In genomic region chr18:61502472-61502871, GRCh38 we compare ENCODE assay signal across 8 cellular contexts.
A peak's percentile ranks its signal among the peaks of the same experiment; 100 is the strongest.
DNase-seq lines count a peak whose midpoint lies in the region; ATAC-seq and TF ChIP-seq lines count a peak whose summit lies in the region.

No MANE protein-coding gene starts in this region.

- no peak overlapping the region for H3K4me3 Mint-ChIP-seq in GM23338
- H3K4me3 Mint-ChIP-seq in CD8-positive, alpha-beta T cell: no peak overlapping the region

- CTCF ChIA-PET in CD8-positive, alpha-beta T cell (lab: Charles Lee): no interaction called here

- POLR2A ChIA-PET in CD8-positive, alpha-beta T cell (lab: Charles Lee): no interaction called here

- no peaks in the 10 kb centered on the region for H3K9me2 ChIP-seq in GM23338 (ENCODE audit: insufficient read depth)

- TF ChIP-seq CTCF in GM23338 (conservative IDR thresholded peaks at IDR 0.05; ENCODE audit: low read depth in 2 of 2) (peak; percentile 79 to 85), WERI-Rb-1 (IDR thresholded peaks at IDR 0.05; ENCODE audit: low read depth, low read length) (peak; percentile 77), prostate gland (IDR thresholded peaks at IDR 0.05) (peak; percentile 26 to 72 (median 70))
- TF ChIP-seq CTCF in CD8-positive, alpha-beta T cell (IDR thresholded peaks at IDR 0.05): no peak

- H3K4me3 ChIP-seq in GM23338 (no peak overlapping the region), WERI-Rb-1 (ENCODE audit: low read depth, low read length) (no peak overlapping the region), prostate gland (no peak overlapping the region)
- H3K4me3 ChIP-seq in CD8-positive, alpha-beta T cell (ENCODE audit: low read depth, low read length): no peak overlapping the region

- 0% methylated on average over 1 of the region's 1 CpG for whole genome bisulfite sequencing in prostate gland

- H3K27ac Mint-ChIP-seq in GM23338: no peak overlapping the region
- H3K27ac Mint-ChIP-seq in CD8-positive, alpha-beta T cell: no peak overlapping the region

- no peak overlapping the region for H3K27ac ChIP-seq in GM23338 (ENCODE audit: low read depth)
- H3K27ac ChIP-seq in WERI-Rb-1: no peak overlapping the region
- H3K27ac ChIP-seq in prostate gland: no peak overlapping the region
- no peak overlapping the region for H3K27ac ChIP-seq in CD8-positive, alpha-beta T cell (ENCODE audit: low read depth, low read length)

- no peaks in the 10 kb centered on the region for H3F3A ChIP-seq in GM23338 (replicated peaks; ENCODE audit: low read depth)

- no peaks in the 10 kb centered on the region for H3K79me2 ChIP-seq in GM23338 (replicated peaks; ENCODE audit: insufficient read depth)

- H3K36me3 ChIP-seq in GM23338 (ENCODE audit: insufficient read depth) (no peaks in the 10 kb centered on the region), WERI-Rb-1 (no peaks in the 10 kb centered on the region), prostate gland (no peaks in the 10 kb centered on the region)
- H3K36me3 ChIP-seq in CD8-positive, alpha-beta T cell (ENCODE audit: insufficient read depth, low read length): no peaks in the 10 kb centered on the region

- TF ChIP-seq POLR2A in prostate gland (IDR thresholded peaks at IDR 0.05): no peak

- H3K4me1 ChIP-seq in GM23338 (ENCODE audit: insufficient read depth): no peaks in the 10 kb centered on the region; the same call in 1 of the 2 replicates
- H3K4me1 ChIP-seq in prostate gland (replicated peaks): no peaks in the 10 kb centered on the region
- H3K4me1 ChIP-seq in CD8-positive, alpha-beta T cell (ENCODE audit: insufficient read depth, low read length): no peaks in the 10 kb centered on the region

- H3K27me3 ChIP-seq in GM23338 (ENCODE audit: insufficient read depth) (no peaks in the 10 kb centered on the region), WERI-Rb-1 (ENCODE audit: insufficient read depth, low read depth, severe bottlenecking) (no peaks in the 10 kb centered on the region), prostate gland (replicated peaks; ENCODE audit: insufficient read depth) (no peaks in the 10 kb centered on the region)
- no peaks in the 10 kb centered on the region for H3K27me3 ChIP-seq in CD8-positive, alpha-beta T cell (ENCODE audit: insufficient read depth, low read length)

- no peak overlapping the region for H2AFZ ChIP-seq in GM23338

- H4K20me1 ChIP-seq in GM23338 (replicated peaks; ENCODE audit: insufficient read depth): no peaks in the 10 kb centered on the region

- DNase-seq in DMS53 treated with DMSO at 0.1 percent for 48 hours (lab: John Stamatoyannopoulos, UW; ENCODE audit: unreplicated experiment) (peak; percentile 66), GM23338 (ENCODE audit: low spot score) (peak; percentile 84), NCI-H146 (lab: John Stamatoyannopoulos, UW) (peak; percentile 74), WERI-Rb-1 (peak; percentile 67), glomerular visceral epithelial cell (ENCODE audit: extremely low spot score) (peak; percentile 50), prostate gland (ENCODE audit: low spot score) (peak; percentile 43)
- no peak for DNase-seq in CD8-positive, alpha-beta T cell

- no peaks in the 10 kb centered on the region for H3K36me3 Mint-ChIP-seq in GM23338 (ENCODE audit: low read depth)
- no peaks in the 10 kb centered on the region for H3K36me3 Mint-ChIP-seq in CD8-positive, alpha-beta T cell

- intact Hi-C loops in prostate gland (cut with DNase I): loop anchor here (5.0 kb wide), 2 partner anchors 180 to 820 kb away; no protein-coding TSS in a partner anchor
- intact Hi-C loops in CD8-positive, alpha-beta T cell (cut with DNase I, micrococcal nuclease): loop anchor here in 1 of 2 experiments (2.0 kb wide), 1 partner anchor 1514 kb away; no protein-coding TSS in a partner anchor

- H3K4me1 Mint-ChIP-seq in GM23338: peaks cover 17% of the 10 kb centered on the region
- H3K4me1 Mint-ChIP-seq in CD8-positive, alpha-beta T cell (ENCODE audit: low read depth): no peaks in the 10 kb centered on the region

- H3K9me3 ChIP-seq in WERI-Rb-1 (ENCODE audit: severe bottlenecking) (no peaks in the 10 kb centered on the region), prostate gland (no peaks in the 10 kb centered on the region)
- H3K9me3 ChIP-seq in CD8-positive, alpha-beta T cell (ENCODE audit: low read length): no peaks in the 10 kb centered on the region

- peaks cover 2% of the 10 kb centered on the region for H3K27me3 Mint-ChIP-seq in GM23338 (ENCODE audit: insufficient read depth, low read depth, poor library complexity)
- peaks cover 3% of the 10 kb centered on the region for H3K27me3 Mint-ChIP-seq in CD8-positive, alpha-beta T cell (ENCODE audit: low read depth)

- ATAC-seq in GM23338: peak; percentile 89
- ATAC-seq in CD8-positive, alpha-beta T cell: no peak
- ATAC-seq in HG02970 (IDR thresholded peaks at IDR 0.05; ENCODE audit: low FRiP score, unreplicated experiment): no peak

- H3K9me3 Mint-ChIP-seq in GM23338: no peaks in the 10 kb centered on the region
- H3K9me3 Mint-ChIP-seq in CD8-positive, alpha-beta T cell: no peaks in the 10 kb centered on the region

- H3K4me2 ChIP-seq in GM23338: no peak overlapping the region

TF ChIP-seq in GM23338, 12 proteins besides CTCF, POLR2A, EP300 and RAD21 (continues in another document):
- TF ChIP-seq STAT1 (IDR thresholded peaks at IDR 0.05; ENCODE audit: unreplicated experiment) (no peak), ZNF114 (CRISPR knock-in tag; IDR thresholded peaks at IDR 0.05) (no peak), POLR2AphosphoS5 (IDR thresholded peaks at IDR 0.05; ENCODE audit: low read depth) (no peak), ZNF462 (CRISPR knock-in tag; IDR thresholded peaks at IDR 0.05) (no peak)

Comparison
In these comparisons a context has a peak if more than half of its experiments do, and no peak if none do; other contexts are left out.
1. DNase-seq: peak in DMS53 treated with DMSO at 0.1 percent for 48 hours (single experiment), GM23338 (single experiment), NCI-H146 (single experiment), WERI-Rb-1 (single experiment), glomerular visceral epithelial cell (single experiment) and prostate gland (single experiment); none in CD8-positive, alpha-beta T cell (0 of 7).